8 cellular contexts compared by ENCODE assay signal in genomic region chr6:31729515-31729978, GRCh38. TPM values are rescaled to one million over a fixed set of nuclear protein-coding genes. Genes with fewer than 3 reads are reported as not detected.
DNase-seq lines count a peak whose midpoint lies in the region; ATAC-seq and TF ChIP-seq lines count a peak whose summit lies in the region.

No MANE protein-coding gene starts in this region.

- peaks cover 0 to 60% (median 26%) of the 10 kb centered on the region in 4 donors for H3K4me1 Mint-ChIP-seq in CD4-positive, CD25-positive, alpha-beta regulatory T cell

- peak overlapping the region; percentile 10 for H2AFZ ChIP-seq in mammary epithelial cell (ENCODE audit: low read depth, low read length)

- DNase-seq in CD4-positive, CD25-positive, alpha-beta regulatory T cell: peak; percentile 75 to 85 (median 79)
- DNase-seq in NCI-H1092 treated with DMSO at 0.1 percent for 48 hours (lab: John Stamatoyannopoulos, UW) (peak; percentile 49), mammary epithelial cell (peak; percentile 80)

- ATAC-seq in CD4-positive, CD25-positive, alpha-beta regulatory T cell (ENCODE audit: low read depth in 2 of 2): peak; percentile 70
- ATAC-seq in GM21619 (IDR thresholded peaks at IDR 0.05; ENCODE audit: unreplicated experiment): peak; percentile 43
- no peak for ATAC-seq in GM18517 (IDR thresholded peaks at IDR 0.05; ENCODE audit: unreplicated experiment)

- no peaks in the 10 kb centered on the region for H3K9me3 ChIP-seq in CD4-positive, CD25-positive, alpha-beta regulatory T cell (ENCODE audit: control insufficient read depth in 2 of 2, low read length in 2 of 2)
- no peaks in the 10 kb centered on the region for H3K9me3 ChIP-seq in mammary epithelial cell (replicated peaks; ENCODE audit: insufficient read depth, low read length)
- H3K9me3 ChIP-seq in iPS-20b (ENCODE audit: insufficient read depth, low read depth, low read length): no peaks in the 10 kb centered on the region
- H3K9me3 ChIP-seq in skeletal muscle satellite cell (replicated peaks; ENCODE audit: low read length): no peaks in the 10 kb centered on the region

- CTCF ChIA-PET in mammary epithelial cell (lab: Charles Lee; ENCODE audit: low non-redundant PET): interaction anchor here (0.6 to 0.7 kb wide), 3 partner anchors 26 to 77 kb away, joined by 3 to 27 read pairs (median 3); partner anchors contain the start of genes ABHD16A and LSM2

- intact Hi-C loops in mammary epithelial cell (cut with micrococcal nuclease): no loop called here

- no peaks in the 10 kb centered on the region for H4K20me1 ChIP-seq in mammary epithelial cell (ENCODE audit: insufficient read depth, low read length)

- peak; percentile 77 for TF ChIP-seq CTCF in VCaP (conservative IDR thresholded peaks at IDR 0.05)
- no peak for TF ChIP-seq CTCF in mammary epithelial cell (conservative IDR thresholded peaks at IDR 0.05 in 1 of 2, IDR thresholded peaks at IDR 0.05 in 1 of 2; ENCODE audit: extremely low read depth in 1 of 2, insufficient read depth in 1 of 2, low read depth in 1 of 2, low read length in 2 of 2)

- peak overlapping the region; percentile 71 for H3K27ac ChIP-seq in CD4-positive, CD25-positive, alpha-beta regulatory T cell (ENCODE audit: insufficient read depth, low read length, poor library complexity, severe bottlenecking)
- H3K27ac ChIP-seq in VCaP (peak overlapping the region; percentile 77), mammary epithelial cell (ENCODE audit: insufficient read depth, low read depth, low read length) (no peak overlapping the region), iPS-20b (ENCODE audit: low read length) (peak overlapping the region; percentile 75)

- no peak overlapping the region for H3K9ac ChIP-seq in mammary epithelial cell (ENCODE audit: insufficient read depth, low read length)
- peak overlapping the region; percentile 93; the same call in 1 of the 2 replicates for H3K9ac ChIP-seq in iPS-20b (ENCODE audit: low read depth, low read length)
- H3K9ac ChIP-seq in skeletal muscle satellite cell (ENCODE audit: low read depth, low read length): peak overlapping the region; percentile 89

- in situ Hi-C loops in mammary epithelial cell (cut with MboI; ENCODE audit: low sequenced_read_pairs in 2 of 2): no loop called here

- peak overlapping the region; percentile 79 for H3K4me3 ChIP-seq in CD4-positive, CD25-positive, alpha-beta regulatory T cell (ENCODE audit: low read depth, low read length)
- H3K4me3 ChIP-seq in mammary epithelial cell (replicated peaks in 1 of 3; ENCODE audit: insufficient read depth in 1 of 3, low read depth in 2 of 3, low read length in 3 of 3): peak overlapping the region; percentile 43 to 71 (median 46)
- peak overlapping the region; percentile 82 for H3K4me3 ChIP-seq in iPS-20b (ENCODE audit: low read length)
- peak overlapping the region; percentile 79 for H3K4me3 ChIP-seq in skeletal muscle satellite cell (ENCODE audit: low read length)

- peak overlapping the region; percentile 82 to 90 (median 89) for H3K27ac Mint-ChIP-seq in CD4-positive, CD25-positive, alpha-beta regulatory T cell

- BruUV-seq in mammary epithelial cell (replicated peaks; lab: Mats Ljungman, UMichigan): no TSS peak

- dilution Hi-C loops in mammary epithelial cell (cut with HindIII; ENCODE audit: low sequenced_read_pairs): no loop called here

- H3K4me1 ChIP-seq in CD4-positive, CD25-positive, alpha-beta regulatory T cell (ENCODE audit: control insufficient read depth, insufficient read depth, low read length, poor library complexity, severe bottlenecking): peaks cover 31% of the 10 kb centered on the region
- H3K4me1 ChIP-seq in mammary epithelial cell (ENCODE audit: insufficient read depth, low read length) (peaks cover 24% of the 10 kb centered on the region), iPS-20b (ENCODE audit: insufficient read depth, low read length) (peaks cover 9% of the 10 kb centered on the region), skeletal muscle satellite cell (ENCODE audit: control insufficient read depth, insufficient read depth, low read length) (peaks cover 28% of the 10 kb centered on the region)

- peaks cover 0 to 1% (median 0%) of the 10 kb centered on the region in 7 donors for H3K9me3 Mint-ChIP-seq in CD4-positive, CD25-positive, alpha-beta regulatory T cell

- H3K4me2 ChIP-seq in mammary epithelial cell (ENCODE audit: insufficient read depth, low read depth, low read length) (peak overlapping the region; percentile 90), skeletal muscle satellite cell (ENCODE audit: low read length) (peak overlapping the region; percentile 90)

- peaks cover 27% of the 10 kb centered on the region for H3K79me2 ChIP-seq in mammary epithelial cell (ENCODE audit: insufficient read depth, low read length)

- WGBS in mammary epithelial cell (ENCODE audit: low coverage, missing lambda C conversion rate): 10% methylated on average over 2 of the region's 29 CpGs

- peaks cover 21% of the 10 kb centered on the region for H3K36me3 Mint-ChIP-seq in CD4-positive, CD25-positive, alpha-beta regulatory T cell

- no peaks in the 10 kb centered on the region for H3K27me3 Mint-ChIP-seq in CD4-positive, CD25-positive, alpha-beta regulatory T cell

- peak overlapping the region; percentile 81 to 98 (median 96) for H3K4me3 Mint-ChIP-seq in CD4-positive, CD25-positive, alpha-beta regulatory T cell

- H3K27me3 ChIP-seq in CD4-positive, CD25-positive, alpha-beta regulatory T cell (ENCODE audit: control insufficient read depth, insufficient read depth, low read length): no peaks in the 10 kb centered on the region
- no peaks in the 10 kb centered on the region for H3K27me3 ChIP-seq in mammary epithelial cell (ENCODE audit: insufficient read depth, low read length)
- H3K27me3 ChIP-seq in iPS-20b (ENCODE audit: insufficient read depth, low read length): no peaks in the 10 kb centered on the region
- H3K27me3 ChIP-seq in skeletal muscle satellite cell (ENCODE audit: control insufficient read depth, insufficient read depth, low read length): no peaks in the 10 kb centered on the region

- H3K36me3 ChIP-seq in CD4-positive, CD25-positive, alpha-beta regulatory T cell (ENCODE audit: control insufficient read depth, insufficient read depth, low read length): peaks cover 35% of the 10 kb centered on the region
- H3K36me3 ChIP-seq in mammary epithelial cell (ENCODE audit: insufficient read depth, low read length) (peaks cover 26% of the 10 kb centered on the region), iPS-20b (ENCODE audit: insufficient read depth, low read depth, low read length) (peaks cover 65% of the 10 kb centered on the region), skeletal muscle satellite cell (ENCODE audit: insufficient read depth, low read length) (peaks cover 63% of the 10 kb centered on the region)

RNA-seq across cellular contexts. Expression of gene DDAH2, which starts 0.4 kb away (rescaled TPM):
- 13.6 TPM for total RNA-seq in CD4-positive, CD25-positive, alpha-beta regulatory T cell
- polyA plus RNA-seq in CD4-positive, CD25-positive, alpha-beta regulatory T cell: 10 to 100 TPM; 16.0 to 19.8 (median 17.7) TPM
- total RNA-seq in mammary epithelial cell: 10 to 100 TPM in 1 of 2 donors, 1 to 10 TPM in 1; 7.7 to 27.7 TPM
- polyA plus RNA-seq in mammary epithelial cell: 6.7 TPM
- 5.6 TPM for polyA minus RNA-seq in mammary epithelial cell
- total RNA-seq in skeletal muscle satellite cell (2012; rRNA removed): 24.0 and 28.4 TPM in 2 replicates

RNA-seq across cellular contexts. Expression of gene MPIG6B, which starts 6.4 kb away (rescaled TPM):
- total RNA-seq in CD4-positive, CD25-positive, alpha-beta regulatory T cell: 10.8 TPM
- under 1 TPM in 1 of 4 donors, not detected in 3; 0.43 TPM for polyA plus RNA-seq in CD4-positive, CD25-positive, alpha-beta regulatory T cell
- not detected for total RNA-seq in mammary epithelial cell
- polyA plus RNA-seq in mammary epithelial cell: 0.09 TPM
- polyA minus RNA-seq in mammary epithelial cell: not detected
- not detected in 2 replicates for total RNA-seq in skeletal muscle satellite cell (2012; rRNA removed)

RNA-seq across cellular contexts. Expression of gene CLIC1, which starts 6.8 kb away (rescaled TPM):
- 192 TPM for total RNA-seq in CD4-positive, CD25-positive, alpha-beta regulatory T cell
- polyA plus RNA-seq in CD4-positive, CD25-positive, alpha-beta regulatory T cell: 100 to 1,000 TPM; 481 to 771 (median 621) TPM
- total RNA-seq in mammary epithelial cell: 100 to 1,000 TPM; 343 to 506 TPM
- 872 TPM for polyA plus RNA-seq in mammary epithelial cell
- polyA minus RNA-seq in mammary epithelial cell: 679 TPM
- 1,096 and 1,297 TPM in 2 replicates for total RNA-seq in skeletal muscle satellite cell (2012; rRNA removed)

RNA-seq across cellular contexts. Expression of gene LY6G6C, which starts 8.0 kb away (rescaled TPM):
- not detected for total RNA-seq in CD4-positive, CD25-positive, alpha-beta regulatory T cell
- polyA plus RNA-seq in CD4-positive, CD25-positive, alpha-beta regulatory T cell: not detected
- total RNA-seq in mammary epithelial cell: under 1 TPM in 1 of 2 donors, not detected in 1; 0.45 TPM
- 0.56 TPM for polyA plus RNA-seq in mammary epithelial cell
- not detected for polyA minus RNA-seq in mammary epithelial cell
- not detected in 2 replicates for total RNA-seq in skeletal muscle satellite cell (2012; rRNA removed)

RNA-seq across cellular contexts. Expression of gene MSH5, which starts 10.3 kb away (rescaled TPM):
- total RNA-seq in CD4-positive, CD25-positive, alpha-beta regulatory T cell: 17.4 TPM
- polyA plus RNA-seq in CD4-positive, CD25-positive, alpha-beta regulatory T cell: 1 to 10 TPM; 1.2 to 3.3 (median 1.3) TPM
- total RNA-seq in mammary epithelial cell: 10 to 100 TPM in 1 of 2 donors, 1 to 10 TPM in 1; 9.3 to 28.3 TPM
- polyA plus RNA-seq in mammary epithelial cell: 12.3 TPM
- 57.7 TPM for polyA minus RNA-seq in mammary epithelial cell
- 13.8 and 19.3 TPM in 2 replicates for total RNA-seq in skeletal muscle satellite cell (2012; rRNA removed)
